Comparison of ENCODE assay signal across 8 cellular contexts in the genomic region with DNA sequence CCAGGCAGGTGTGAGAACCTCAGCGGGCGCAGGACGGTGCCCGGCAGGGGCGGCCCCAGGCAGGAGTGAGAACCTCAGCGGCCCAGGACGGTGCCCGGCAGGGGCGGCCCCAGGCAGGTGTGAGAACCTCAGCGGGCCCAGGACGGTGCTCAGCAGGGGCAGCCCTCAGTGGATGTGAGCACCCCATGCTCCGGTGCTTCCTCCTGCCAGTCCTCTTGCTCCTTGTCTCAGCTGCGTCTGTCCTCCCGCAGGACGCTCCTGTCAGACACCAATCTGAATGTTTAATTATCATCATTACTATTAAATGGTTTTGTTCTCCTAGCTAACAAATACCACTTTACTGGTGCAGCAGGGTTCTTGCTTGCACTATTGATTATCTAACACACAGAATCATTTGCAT. TPM values are rescaled to one million over a fixed set of nuclear protein-coding genes. Genes with fewer than 3 reads are reported as not detected.
"Had no signal": no experiment of that assay in that cellular context is flagged by ENCODE, and none has a peak within 500 bp of the region (broad histone marks: within the 10 kb centered on the region; RNA-seq: fewer than 3 reads in every experiment).

No MANE protein-coding gene starts in this region.

RNA-seq across cellular contexts. Expression of a gene that starts 39.3 kb away (rescaled TPM):
- total RNA-seq: LHCN-M2, MCF 10A, NCI-H460, OCI-LY7, PC-9, RPMI7951, SJCRH30, SK-MEL-5 had no signal
